In the genomic region with DNA sequence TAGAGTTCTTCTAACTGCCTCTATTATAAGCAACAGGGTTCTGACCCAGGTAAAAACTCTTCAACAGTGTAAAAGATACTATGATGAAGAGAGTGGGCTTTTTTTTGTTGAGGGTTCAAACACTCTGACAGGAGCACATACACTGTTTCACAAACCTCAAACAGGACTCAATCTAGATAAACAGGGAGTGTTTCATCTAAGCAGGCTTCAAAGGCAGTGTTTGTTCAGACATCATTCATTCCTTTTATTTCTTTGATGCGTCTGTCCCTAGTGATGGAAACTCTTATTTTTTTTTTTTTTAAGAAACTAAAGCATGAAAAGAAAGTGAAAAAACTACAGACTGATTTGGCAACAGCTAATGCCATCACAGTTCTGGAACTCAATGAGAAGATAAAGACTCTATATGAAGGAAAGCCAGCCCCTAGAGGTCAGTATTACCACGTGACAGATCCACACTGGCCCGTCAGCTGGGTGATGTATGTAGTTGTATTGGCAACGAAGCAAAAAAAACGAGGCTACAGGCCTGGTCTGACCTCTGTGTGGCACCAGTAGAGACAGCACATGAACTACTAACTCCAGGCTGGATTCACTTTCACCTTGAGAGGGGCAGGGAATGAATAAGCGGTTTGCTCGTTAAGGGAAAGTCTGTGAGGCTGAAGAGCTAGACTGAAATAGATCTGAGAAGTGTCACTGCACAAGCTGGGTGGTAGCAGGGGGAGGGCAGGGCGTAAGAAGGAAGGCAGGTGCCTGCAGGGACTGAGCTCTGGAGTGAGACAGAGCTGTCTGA, we compare ENCODE assay signal across 8 cellular contexts.
DNase-seq lines count a peak whose midpoint lies in the region; ATAC-seq, FAIRE-seq and TF ChIP-seq lines count a peak whose summit lies in the region.

No MANE protein-coding gene starts in this region.

- H3K36me3 Mint-ChIP-seq in central memory CD8-positive, alpha-beta T cell (ENCODE audit: insufficient read depth) = no peaks in the 10 kb centered on the region

- H3K79me2 ChIP-seq in HepG2 (ENCODE audit: insufficient read depth, low read length) = no peaks in the 10 kb centered on the region

- ATAC-seq in Right ventricle myocardium inferior (peak; percentile 89), GM21825 (IDR thresholded peaks at IDR 0.05; ENCODE audit: unreplicated experiment) (peak; percentile 94), HepG2 (peak; percentile 98)
- peak; percentile 28 for ATAC-seq in central memory CD8-positive, alpha-beta T cell (replicated peaks; ENCODE audit: extremely low read depth, poor library complexity, severe bottlenecking)

- 4% methylated on average over 8 of the region's 8 CpGs for WGBS in HepG2 (ENCODE audit: low lambda C conversion rate)

- H3K4me1 Mint-ChIP-seq in central memory CD8-positive, alpha-beta T cell = peaks cover 4% of the 10 kb centered on the region

- POLR2A ChIA-PET in HepG2 (lab: Yijun Ruan, JAX) = no interaction called here

- H3K27me3 ChIP-seq in HepG2 (ENCODE audit: control insufficient read depth in 1 of 2, insufficient read depth in 2 of 2, low read length in 2 of 2) = no peaks in the 10 kb centered on the region

- no peak overlapping the region for H3K4me3 ChIP-seq in HepG2 (replicated peaks in 1 of 3; ENCODE audit: insufficient read depth in 1 of 3, low read depth in 2 of 3, low read length in 3 of 3)

- H3K4me1 ChIP-seq in HepG2 (ENCODE audit: insufficient read depth, low read length) = peaks cover 9% of the 10 kb centered on the region

- TF ChIP-seq EP300 in Ishikawa (IDR thresholded peaks at IDR 0.05; ENCODE audit: borderline replicate concordance) = no peak
- no peak for TF ChIP-seq EP300 in HepG2 (IDR thresholded peaks at IDR 0.05; ENCODE audit: low read depth in 2 of 2, low read length in 2 of 2)
- no peak for TF ChIP-seq EP300 in HepG2 (CRISPR knock-in tag; IDR thresholded peaks at IDR 0.05; ENCODE audit: borderline replicate concordance)

- peak; percentile 87 for FAIRE-seq in HepG2 (lab: Jason Lieb, UNC)

- H3K4me2 ChIP-seq in HepG2 (ENCODE audit: low read depth, low read length) = peak overlapping the region; percentile 58; the same call in 1 of the 2 replicates

- no peak overlapping the region for H3K9ac ChIP-seq in HepG2 (ENCODE audit: insufficient read depth, low read depth, low read length)

- no peaks in the 10 kb centered on the region for H4K20me1 ChIP-seq in HepG2 (ENCODE audit: insufficient read depth, low read length)

- H3K27ac ChIP-seq in HepG2 (ENCODE audit: extremely low read length, insufficient read depth, low read length) = no peak overlapping the region
- H3K27ac ChIP-seq in substantia nigra (ENCODE audit: low read depth, low read length, poor library complexity, severe bottlenecking) = peak overlapping the region; percentile 42

- no peaks in the 10 kb centered on the region for H3K36me3 ChIP-seq in HepG2 (replicated peaks in 1 of 2; ENCODE audit: control insufficient read depth in 1 of 2, insufficient read depth in 2 of 2, low read length in 2 of 2)

- peaks cover 21% of the 10 kb centered on the region for H3K27me3 Mint-ChIP-seq in central memory CD8-positive, alpha-beta T cell

- in situ Hi-C loops in HepG2 (cut with HindIII; ENCODE audit: extremely low pct_ligation_motif_present, low pct_unique_long_range_greater_than_20kb) = loop anchor here (5.0 to 25.0 kb wide), 2 partner anchors 212 to 327 kb away; a partner anchor contains a TSS

- DNase-seq in Right ventricle myocardium inferior (ENCODE audit: missing footprints) (no peak), cardiac septum (ENCODE audit: low spot score) (no peak), RPMI7951 (ENCODE audit: low read depth) (peak; percentile 59), HepG2 (ENCODE audit: low spot score) (peak; percentile 75), substantia nigra (lab: John Stamatoyannopoulos, UW) (peak in 37 of 49 donors; percentile 5 to 74 (median 38))
- DNase-seq in central memory CD8-positive, alpha-beta T cell (ENCODE audit: low spot score in 2 of 2) = no peak

- intact Hi-C loops in Right ventricle myocardium inferior (cut with DNase I) (loop anchor here (5.0 kb wide), 3 partner anchors 82 to 327 kb away; a partner anchor contains a TSS), cardiac septum (cut with DNase I) (loop anchor here (10.0 kb wide), 2 partner anchors 111 to 319 kb away; no protein-coding TSS in a partner anchor), HepG2 (cut with micrococcal nuclease; ENCODE audit: unreplicated experiment) (loop anchor here (1.0 to 5.0 kb wide), 3 partner anchors 207 to 624 kb away; a partner anchor contains a TSS)

- peak; percentile 77 for TF ChIP-seq RAD21 in Ishikawa (IDR thresholded peaks at IDR 0.05; ENCODE audit: low read depth)
- peak; percentile 66 for TF ChIP-seq RAD21 in HepG2 (CRISPR knock-in tag; IDR thresholded peaks at IDR 0.05)

- TF ChIP-seq CTCF in HepG2 (CRISPR knock-in tag; IDR thresholded peaks at IDR 0.05) = peak; percentile 80

- no peak for TF ChIP-seq POLR2A in HepG2 (IDR thresholded peaks at IDR 0.05; ENCODE audit: insufficient read depth in 1 of 2, low read depth in 2 of 2, low read length in 2 of 2)

- no peak overlapping the region for H3K4me3 Mint-ChIP-seq in central memory CD8-positive, alpha-beta T cell

- no peak overlapping the region for H2AFZ ChIP-seq in HepG2 (ENCODE audit: low read length)

- CTCF ChIA-PET in HepG2 (lab: Yijun Ruan, JAX; ENCODE audit: low intra/inter-chr PET ratio, low total read pairs) = interaction anchor here (2.3 kb wide), 1 partner anchor 325 kb away, joined by 27 read pairs; no protein-coding TSS in a partner anchor

- no peaks in the 10 kb centered on the region for H3K9me3 ChIP-seq in HepG2 (ENCODE audit: low read length)

- H3K9me3 Mint-ChIP-seq in central memory CD8-positive, alpha-beta T cell = no peaks in the 10 kb centered on the region

- no TSS peak for BruUV-seq in HepG2 (replicated peaks; lab: Mats Ljungman, UMichigan)

- no peak overlapping the region for H3K27ac Mint-ChIP-seq in central memory CD8-positive, alpha-beta T cell (ENCODE audit: low read depth)

TF ChIP-seq in Ishikawa, 13 proteins besides CTCF, POLR2A, EP300 and RAD21:
- TF ChIP-seq YY1 (IDR thresholded peaks at IDR 0.05; ENCODE audit: low read depth) = no peak
- TF ChIP-seq, protein P1, sequence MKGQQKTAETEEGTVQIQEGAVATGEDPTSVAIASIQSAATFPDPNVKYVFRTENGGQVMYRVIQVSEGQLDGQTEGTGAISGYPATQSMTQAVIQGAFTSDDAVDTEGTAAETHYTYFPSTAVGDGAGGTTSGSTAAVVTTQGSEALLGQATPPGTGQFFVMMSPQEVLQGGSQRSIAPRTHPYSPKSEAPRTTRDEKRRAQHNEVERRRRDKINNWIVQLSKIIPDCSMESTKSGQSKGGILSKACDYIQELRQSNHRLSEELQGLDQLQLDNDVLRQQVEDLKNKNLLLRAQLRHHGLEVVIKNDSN (IDR thresholded peaks at IDR 0.05) = peak; percentile 61

TF ChIP-seq in HepG2, 621 proteins besides CTCF, POLR2A, EP300 and RAD21 (continues in another document):
- no peak for TF ChIP-seq ZNF235 (CRISPR knock-in tag; IDR thresholded peaks at IDR 0.05; ENCODE audit: borderline replicate concordance)
- TF ChIP-seq, protein P2, sequence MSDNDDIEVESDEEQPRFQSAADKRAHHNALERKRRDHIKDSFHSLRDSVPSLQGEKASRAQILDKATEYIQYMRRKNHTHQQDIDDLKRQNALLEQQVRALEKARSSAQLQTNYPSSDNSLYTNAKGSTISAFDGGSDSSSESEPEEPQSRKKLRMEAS (IDR thresholded peaks at IDR 0.05) = no peak
- TF ChIP-seq ZNF530 (CRISPR knock-in tag; IDR thresholded peaks at IDR 0.05; ENCODE audit: low read depth) = no peak
- TF ChIP-seq, protein P3, sequence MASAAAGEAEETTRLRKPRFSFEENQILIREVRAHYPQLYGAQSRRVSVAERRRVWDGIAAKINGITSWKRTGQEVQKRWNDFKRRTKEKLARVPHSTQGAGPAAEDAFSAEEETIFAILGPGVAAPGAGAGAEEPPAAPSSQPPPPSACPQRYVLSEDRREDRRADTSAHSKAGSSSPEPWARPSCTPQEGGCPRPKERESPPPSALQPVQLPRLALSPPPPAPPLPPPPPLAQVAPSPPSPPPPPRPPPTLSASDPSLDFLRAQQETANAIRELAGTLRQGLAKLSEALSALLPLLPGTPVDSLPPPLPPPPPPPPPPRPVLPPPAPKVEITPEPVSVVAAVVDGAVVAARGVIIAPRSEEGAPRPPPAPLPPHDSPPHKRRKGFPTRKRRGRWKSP (CRISPR knock-in tag; IDR thresholded peaks at IDR 0.05) = no peak
- TF ChIP-seq ETV6 (CRISPR knock-in tag; conservative IDR thresholded peaks at IDR 0.05) = no peak
- TF ChIP-seq ZFP36L2 (CRISPR knock-in tag; IDR thresholded peaks at IDR 0.05) = no peak
- TF ChIP-seq ZNF703 (CRISPR knock-in tag; IDR thresholded peaks at IDR 0.05; ENCODE audit: borderline replicate concordance) = no peak
- TF ChIP-seq RAD51 (IDR thresholded peaks at IDR 0.05; ENCODE audit: borderline replicate concordance) = peak; percentile 69; the same call in 1 of the 2 replicates
- TF ChIP-seq NR2F1 (CRISPR knock-in tag; IDR thresholded peaks at IDR 0.05) = no peak
- no peak for TF ChIP-seq ZNF343 (CRISPR knock-in tag; IDR thresholded peaks at IDR 0.05)
- no peak for TF ChIP-seq ZNF143 (CRISPR knock-in tag; IDR thresholded peaks at IDR 0.05)
- no peak for TF ChIP-seq KAT7 (CRISPR knock-in tag; IDR thresholded peaks at IDR 0.05; ENCODE audit: borderline replicate concordance)
- TF ChIP-seq ZNF256 (CRISPR knock-in tag; conservative IDR thresholded peaks at IDR 0.05) = no peak
- TF ChIP-seq RARA (CRISPR knock-in tag; IDR thresholded peaks at IDR 0.05) = 0 out of 2 replicates have a peak, but pooled peaks have one; percentile 31
- no peak for TF ChIP-seq NBN (conservative IDR thresholded peaks at IDR 0.05)
- no peak for TF ChIP-seq HES4 (CRISPR knock-in tag; IDR thresholded peaks at IDR 0.05; ENCODE audit: borderline replicate concordance)
- peak; percentile 48 for TF ChIP-seq SMC3 (IDR thresholded peaks at IDR 0.05; ENCODE audit: low read length)
- TF ChIP-seq ZBTB42 (CRISPR knock-in tag; IDR thresholded peaks at IDR 0.05) = no peak
- no peak for TF ChIP-seq FIP1L1 (IDR thresholded peaks at IDR 0.05; ENCODE audit: borderline replicate concordance, insufficient read depth, low read depth, low read length)
- no peak for TF ChIP-seq ZSCAN12 (CRISPR knock-in tag; IDR thresholded peaks at IDR 0.05)

Comparison
In these comparisons a context has a peak if more than half of its experiments do, and no peak if none do; other contexts are left out.
1. ATAC-seq: peak in every context shown above with its lines; median percentile 98 in HepG2; 94 in GM21825; 89 in Right ventricle myocardium inferior; 28 in central memory CD8-positive, alpha-beta T cell.
2. DNase-seq: peak in RPMI7951 (single experiment), HepG2 (single experiment) and substantia nigra (37 of 49); none in Right ventricle myocardium inferior (single experiment), cardiac septum (single experiment) and central memory CD8-positive, alpha-beta T cell (0 of 2).